ENCODE assay signal across 8 cellular contexts in genomic region chr20:50958733-50959542, GRCh38. TPM values are rescaled to one million over a fixed set of nuclear protein-coding genes. Genes with fewer than 3 reads are reported as not detected.
DNase-seq lines count a peak whose midpoint lies in the region; ATAC-seq, FAIRE-seq and TF ChIP-seq lines count a peak whose summit lies in the region.

Gene MOCS3 (plus strand): TSS chr20:50958818. CDS start chr20:50958843, 25 bp downstream.

- H3K4me3 Mint-ChIP-seq in CD4-positive, CD25-positive, alpha-beta regulatory T cell: peak within 1 kb of the TSS; percentile 93 to 99 (median 96)
- H3K4me3 Mint-ChIP-seq in activated T-helper 17 cell treated with anti-CD3 and anti-CD28 coated beads, Interleukin-2, amount 50 U/mL, for 72 hours: peak within 1 kb of the TSS; percentile 97
- peak within 1 kb of the TSS; percentile 96 for H3K4me3 Mint-ChIP-seq in natural killer cell

- H3K27ac Mint-ChIP-seq in CD4-positive, CD25-positive, alpha-beta regulatory T cell: peak within 1 kb of the TSS; percentile 97 to 100 (median 98)
- peak within 1 kb of the TSS; percentile 100 for H3K27ac Mint-ChIP-seq in activated T-helper 17 cell treated with anti-CD3 and anti-CD28 coated beads, Interleukin-2, amount 50 U/mL, for 72 hours
- peak within 1 kb of the TSS; percentile 96 to 98 for H3K27ac Mint-ChIP-seq in natural killer cell

- peaks cover 24% of the 10 kb centered on the region for H3K36me3 ChIP-seq in CD4-positive, CD25-positive, alpha-beta regulatory T cell (ENCODE audit: control insufficient read depth, insufficient read depth, low read length)

- FAIRE-seq in GM19239 (lab: Jason Lieb, UNC): no peak
- no peak for FAIRE-seq in RCC 7860 (lab: Jason Lieb, UNC)

- TF ChIP-seq CTCF in natural killer cell (IDR thresholded peaks at IDR 0.05): no peak

- H3K4me3 ChIP-seq in CD4-positive, CD25-positive, alpha-beta regulatory T cell (ENCODE audit: low read depth, low read length): peak within 1 kb of the TSS; percentile 95

- peak within 1 kb of the TSS; percentile 95 for H3K27ac ChIP-seq in CD4-positive, CD25-positive, alpha-beta regulatory T cell (ENCODE audit: insufficient read depth, low read length, poor library complexity, severe bottlenecking)

- ATAC-seq in CD4-positive, CD25-positive, alpha-beta regulatory T cell (ENCODE audit: low read depth in 2 of 2): peak; percentile 72 to 75
- ATAC-seq in HG03432 (IDR thresholded peaks at IDR 0.05; ENCODE audit: unreplicated experiment) (peak; percentile 71), natural killer cell (peak; percentile 77 to 86 (median 84))
- peak; percentile 85 for ATAC-seq in activated T-helper 17 cell treated with anti-CD3 and anti-CD28 coated beads, Interleukin-2, amount 50 U/mL, for 72 hours (replicated peaks)
- ATAC-seq in stimulated activated naive CD8-positive, alpha-beta T cell treated with anti-CD3 and anti-CD28 coated beads, Interleukin-15, Interleukin-2, amounts not matched to agents 100 U/mL and 50 U/mL, for 24 hours: peak; percentile 80

- no peaks in the 10 kb centered on the region for H3K27me3 Mint-ChIP-seq in CD4-positive, CD25-positive, alpha-beta regulatory T cell
- H3K27me3 Mint-ChIP-seq in activated T-helper 17 cell treated with anti-CD3 and anti-CD28 coated beads, Interleukin-2, amount 50 U/mL, for 72 hours: no peaks in the 10 kb centered on the region
- no peaks in the 10 kb centered on the region for H3K27me3 Mint-ChIP-seq in natural killer cell (ENCODE audit: low read depth in 2 of 2)

- peaks cover 21 to 81% (median 40%) of the 10 kb centered on the region in 4 donors for H3K4me1 Mint-ChIP-seq in CD4-positive, CD25-positive, alpha-beta regulatory T cell
- peaks cover 14% of the 10 kb centered on the region for H3K4me1 Mint-ChIP-seq in activated T-helper 17 cell treated with anti-CD3 and anti-CD28 coated beads, Interleukin-2, amount 50 U/mL, for 72 hours
- H3K4me1 Mint-ChIP-seq in natural killer cell: peaks cover 38 to 39% of the 10 kb centered on the region in 2 donors

- H3K4me1 ChIP-seq in CD4-positive, CD25-positive, alpha-beta regulatory T cell (ENCODE audit: control insufficient read depth, insufficient read depth, low read length, poor library complexity, severe bottlenecking): peaks cover 26% of the 10 kb centered on the region

- no peaks in the 10 kb centered on the region for H3K9me3 Mint-ChIP-seq in CD4-positive, CD25-positive, alpha-beta regulatory T cell
- H3K9me3 Mint-ChIP-seq in activated T-helper 17 cell treated with anti-CD3 and anti-CD28 coated beads, Interleukin-2, amount 50 U/mL, for 72 hours: no peaks in the 10 kb centered on the region
- H3K9me3 Mint-ChIP-seq in natural killer cell: no peaks in the 10 kb centered on the region

- DNase-seq in CD4-positive, CD25-positive, alpha-beta regulatory T cell: peak in 2 of 3 donors; percentile 83 to 95
- DNase-seq in GM19239 (ENCODE audit: insufficient read length, low spot score): peak; percentile 72
- DNase-seq in RCC 7860 (ENCODE audit: low spot score): peak; percentile 88
- DNase-seq in fibroblast of gingiva (ENCODE audit: low read depth): peak; percentile 94
- DNase-seq in natural killer cell: peak; percentile 76
- peak; percentile 83 for DNase-seq in stimulated activated naive CD8-positive, alpha-beta T cell treated with anti-CD3 and anti-CD28 coated beads, Interleukin-15, Interleukin-2, amounts not matched to agents 100 U/mL and 50 U/mL, for 24 hours

- H3K9me3 ChIP-seq in CD4-positive, CD25-positive, alpha-beta regulatory T cell (ENCODE audit: control insufficient read depth in 2 of 2, low read length in 2 of 2): no peaks in the 10 kb centered on the region

- no peaks in the 10 kb centered on the region for H3K27me3 ChIP-seq in CD4-positive, CD25-positive, alpha-beta regulatory T cell (ENCODE audit: control insufficient read depth, insufficient read depth, low read length)

- peaks cover 9% of the 10 kb centered on the region for H3K36me3 Mint-ChIP-seq in CD4-positive, CD25-positive, alpha-beta regulatory T cell
- peaks cover 78% of the 10 kb centered on the region for H3K36me3 Mint-ChIP-seq in activated T-helper 17 cell treated with anti-CD3 and anti-CD28 coated beads, Interleukin-2, amount 50 U/mL, for 72 hours (ENCODE audit: low read depth)
- H3K36me3 Mint-ChIP-seq in natural killer cell: no peaks in the 10 kb centered on the region

- intact Hi-C loops in natural killer cell (cut with micrococcal nuclease): loop anchor here (1.0 to 2.0 kb wide), 2 partner anchors 28 to 164 kb away; partner anchors contain the start of genes ADNP and BCAS4

RNA-seq across cellular contexts. Expression of gene MOCS3, which starts in this region (rescaled TPM):
- total RNA-seq in CD4-positive, CD25-positive, alpha-beta regulatory T cell: 2.7 TPM
- 1 to 10 TPM; 2.8 to 7.0 (median 5.1) TPM for polyA plus RNA-seq in CD4-positive, CD25-positive, alpha-beta regulatory T cell
- total RNA-seq in activated T-helper 17 cell treated with anti-CD3 and anti-CD28 coated beads, Interleukin-2, amount 50 U/mL, for 72 hours: 1 to 10 TPM; 3.0 to 5.4 TPM
- 1 to 10 TPM; 2.2 to 2.5 (median 2.3) TPM for total RNA-seq in natural killer cell

Comparison
In these comparisons a context has a peak if more than half of its experiments do, and no peak if none do; other contexts are left out.
1. Peak in every context shown above with its lines: DNase-seq, ATAC-seq, H3K4me3 ChIP-seq and H3K27ac ChIP-seq.